Comparison of ENCODE assay signal across 1 cellular context in the genomic region with DNA sequence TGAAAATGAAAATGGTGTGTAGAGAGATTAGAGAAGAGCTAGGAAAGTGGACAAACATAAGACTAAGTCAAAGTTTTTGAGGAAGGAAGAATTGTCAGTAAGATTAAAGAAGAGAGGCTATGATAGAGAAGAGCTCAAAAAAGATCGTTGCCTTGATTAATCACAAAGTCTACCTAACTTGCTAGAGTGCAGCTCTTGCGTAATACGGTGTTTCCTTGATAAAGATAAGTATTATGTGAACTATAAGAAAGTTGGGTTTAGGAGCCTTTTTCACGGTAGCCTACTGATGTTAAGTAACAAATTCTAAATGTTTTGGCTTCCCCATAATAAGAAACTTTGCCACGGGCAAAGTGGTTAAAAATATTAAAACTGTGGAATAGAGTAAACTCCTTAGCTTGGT.
A peak's percentile ranks its signal among the peaks of the same experiment; 100 is the strongest.
TF ChIP-seq lines count a peak whose summit lies in the region.

No MANE protein-coding gene starts in this region.

TF ChIP-seq in K562, 482 proteins besides CTCF, POLR2A, EP300 and RAD21 (continued from another document):
- TF ChIP-seq CEBPG (CRISPR knock-in tag; IDR thresholded peaks at IDR 0.05) = no peak
- TF ChIP-seq CEBPG (tag; conservative IDR thresholded peaks at IDR 0.05 in 1 of 2, IDR thresholded peaks at IDR 0.05 in 1 of 2) = 0 out of 4 replicates have a peak, but pooled peaks of 1 of the 2 experiments have one; percentile 29
- TF ChIP-seq EWSR1 (IDR thresholded peaks at IDR 0.05; ENCODE audit: borderline replicate concordance, low read depth, partially characterized antibody) = no peak
